In the genomic region with DNA sequence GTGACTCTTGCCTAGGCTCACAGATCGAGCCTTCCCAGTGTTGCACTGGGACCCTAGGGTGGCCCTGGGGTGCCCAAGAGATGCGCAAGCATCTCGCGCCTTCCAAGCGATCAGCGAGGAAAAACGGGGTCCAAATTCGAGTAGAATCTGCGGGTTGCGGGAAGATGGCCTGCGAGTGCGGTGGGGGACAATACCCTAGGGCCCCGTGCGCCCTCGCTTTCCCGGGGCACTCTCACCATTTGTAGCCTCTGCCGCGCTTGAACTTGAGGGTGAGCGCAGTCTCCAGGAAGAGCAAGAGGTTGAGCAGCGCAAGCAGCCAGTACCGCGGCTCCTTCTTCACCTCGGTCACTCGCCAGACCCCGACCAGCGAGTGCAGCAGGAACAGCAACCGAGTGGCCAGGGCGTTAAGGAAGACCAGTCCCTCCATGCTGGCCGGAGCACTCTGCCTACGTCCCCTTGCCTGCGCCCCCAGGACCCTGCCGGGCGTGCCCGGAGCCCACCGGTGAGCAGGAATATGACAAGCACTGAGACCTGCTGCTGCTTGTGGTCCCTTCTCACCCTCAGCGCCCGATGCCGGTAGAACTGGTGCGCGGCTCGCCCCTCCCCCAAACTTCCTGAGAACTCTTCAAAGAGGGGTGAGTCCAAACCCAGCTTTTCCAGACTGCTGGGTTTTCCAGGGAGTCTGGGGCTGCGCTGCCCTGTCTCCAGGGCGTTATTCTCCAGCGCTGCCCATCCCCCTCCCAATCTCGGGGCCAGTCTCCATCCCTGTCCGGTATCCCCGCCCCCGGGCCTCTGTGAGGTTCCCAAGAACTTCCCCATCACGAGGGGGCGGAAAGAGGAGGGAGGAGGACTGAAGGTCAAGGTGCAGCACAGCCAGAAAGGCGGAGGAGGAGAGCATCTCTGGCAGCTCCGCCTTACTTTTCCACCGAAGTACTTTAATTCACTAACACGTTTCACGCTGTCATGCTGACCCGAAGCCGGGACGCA, we compare ENCODE assay signal across 11 cellular contexts. TPM values are rescaled to one million over a fixed set of nuclear protein-coding genes. Genes with fewer than 3 reads are reported as not detected.
A peak's percentile ranks its signal among the peaks of the same experiment; 100 is the strongest.
DNase-seq lines count a peak whose midpoint lies in the region; ATAC-seq, FAIRE-seq and TF ChIP-seq lines count a peak whose summit lies in the region.
"Had no signal": no experiment of that assay in that cellular context is flagged by ENCODE, and none has a peak within 500 bp of the region (broad histone marks: within the 10 kb centered on the region; RNA-seq: fewer than 3 reads in every experiment).

A gene (minus strand): TSS at position 727 of the 987 bp plus-strand sequence. CDS start 300 bp downstream, at position 427.

- H3K27me3 ChIP-seq in mesendoderm (ENCODE audit: insufficient read depth, low read length, poor library complexity) (no peaks in the 10 kb centered on the region), upper lobe of left lung (no peaks in the 10 kb centered on the region)

- H3K36me3 ChIP-seq in mesendoderm (ENCODE audit: control insufficient read depth, insufficient read depth, low read length) (no peaks in the 10 kb centered on the region), upper lobe of left lung (no peaks in the 10 kb centered on the region)

- no peak within 1 kb of the TSS for H3K27ac Mint-ChIP-seq in activated T-cell treated with anti-CD3 and anti-CD28 coated beads, Interleukin-2, amount 50 U/mL, for 72 hours
- H3K27ac Mint-ChIP-seq: CD4-positive, CD25-positive, alpha-beta regulatory T cell had no signal

- no peak for TF ChIP-seq POLR2A in upper lobe of left lung (IDR thresholded peaks at IDR 0.05)

- H3K4ac ChIP-seq in mesendoderm (ENCODE audit: low read depth, low read length), result no peak within 1 kb of the TSS

- H3K23ac ChIP-seq in mesendoderm (ENCODE audit: low read length), result peak within 1 kb of the TSS; percentile 91

- H2BK120ac ChIP-seq in mesendoderm (ENCODE audit: low read depth, low read length), result no peak within 1 kb of the TSS

- H3K4me1 ChIP-seq in mesendoderm (ENCODE audit: control insufficient read depth, low read depth, low read length) (no peaks in the 10 kb centered on the region), upper lobe of left lung (peaks cover 15 to 29% (median 17%) of the 10 kb centered on the region in 4 donors)

- DNase-seq in activated T-cell treated with anti-CD3 and anti-CD28 coated beads, Interleukin-2, amount 50 U/mL, for 72 hours, result no peak
- DNase-seq in activated T-cell treated with anti-CD3 and anti-CD28 coated beads, Interleukin-2, amount 50 U/mL, for 1 hour, result no peak
- DNase-seq in mesendoderm (peak; percentile 72), upper lobe of left lung (peak in 1 of 2 donors; percentile 74), SIG-M5 treated with dmso at 0.1 percent for 504 hours (lab: John Stamatoyannopoulos, UW; ENCODE audit: unreplicated experiment) (no peak), NCI-H2171 treated with DMSO at 0.1 percent for 48 hours (lab: John Stamatoyannopoulos, UW) (no peak), NCI-H2107 (lab: John Stamatoyannopoulos, UW) (no peak)
- DNase-seq: CD4-positive, CD25-positive, alpha-beta regulatory T cell had no signal

- peaks cover 20% of the 10 kb centered on the region for H3K27me3 Mint-ChIP-seq in activated T-cell treated with anti-CD3 and anti-CD28 coated beads, Interleukin-2, amount 50 U/mL, for 72 hours (ENCODE audit: low read depth)

- no peak within 1 kb of the TSS for H3K27ac ChIP-seq in mesendoderm (ENCODE audit: low read depth, low read length)
- H3K27ac ChIP-seq in upper lobe of left lung, result peak within 1 kb of the TSS in 3 of 4 donors; percentile 57 to 72 (median 61)

- no peak within 1 kb of the TSS for H2AK5ac ChIP-seq in mesendoderm (ENCODE audit: low read length)

- H3K4me3 ChIP-seq in mesendoderm (ENCODE audit: low read length), result peak within 1 kb of the TSS; percentile 60
- peak within 1 kb of the TSS; percentile 12 to 57 (median 54) for H3K4me3 ChIP-seq in upper lobe of left lung

- no peak for TF ChIP-seq CTCF in upper lobe of left lung (IDR thresholded peaks at IDR 0.05)

- peak within 1 kb of the TSS; percentile 60 for H3K9ac ChIP-seq in mesendoderm (ENCODE audit: low read length)

- H3K9me3 Mint-ChIP-seq in activated T-cell treated with anti-CD3 and anti-CD28 coated beads, Interleukin-2, amount 50 U/mL, for 72 hours, result no peaks in the 10 kb centered on the region
- H3K9me3 Mint-ChIP-seq: CD4-positive, CD25-positive, alpha-beta regulatory T cell had no signal

- H3K9me3 ChIP-seq in upper lobe of left lung, result no peaks in the 10 kb centered on the region

- peak within 1 kb of the TSS; percentile 97 for H3K4me2 ChIP-seq in mesendoderm (ENCODE audit: low read length)

- H3K18ac ChIP-seq in mesendoderm (ENCODE audit: low read length), result no peak within 1 kb of the TSS

- FAIRE-seq in endometrium (lab: Jason Lieb, UNC), result peak; percentile 70
- FAIRE-seq: islet of Langerhans had no signal

- no peaks in the 10 kb centered on the region for H3K36me3 Mint-ChIP-seq in activated T-cell treated with anti-CD3 and anti-CD28 coated beads, Interleukin-2, amount 50 U/mL, for 72 hours (ENCODE audit: insufficient read depth in 2 of 2)
- H3K36me3 Mint-ChIP-seq: CD4-positive, CD25-positive, alpha-beta regulatory T cell had no signal

- H3K4me1 Mint-ChIP-seq in activated T-cell treated with anti-CD3 and anti-CD28 coated beads, Interleukin-2, amount 50 U/mL, for 72 hours (ENCODE audit: low read depth), result no peaks in the 10 kb centered on the region

- ATAC-seq in activated T-cell treated with anti-CD3 and anti-CD28 coated beads, Interleukin-2, amount 50 U/mL, for 72 hours (replicated peaks in 1 of 2), result no peak
- ATAC-seq in upper lobe of left lung (ENCODE audit: low FRiP score in 2 of 2), result peak; percentile 49 to 68

- H2BK5ac ChIP-seq in mesendoderm (ENCODE audit: low read length), result no peak within 1 kb of the TSS

- H3K4me3 Mint-ChIP-seq in activated T-cell treated with anti-CD3 and anti-CD28 coated beads, Interleukin-2, amount 50 U/mL, for 72 hours, result peak within 1 kb of the TSS; percentile 55 to 63

- no peak within 1 kb of the TSS for H4K8ac ChIP-seq in mesendoderm (ENCODE audit: low read depth, low read length)

- H2BK15ac ChIP-seq in mesendoderm (replicated peaks; ENCODE audit: low read depth), result no peak within 1 kb of the TSS

- H3K56ac ChIP-seq in mesendoderm (ENCODE audit: low read length), result peak within 1 kb of the TSS; percentile 76

- no CpG with 5 or more reads among the region's 58 CpGs for WGBS in mesendoderm (ENCODE audit: extremely low coverage, insufficient coverage, low lambda C conversion rate)
- 2 to 5% methylated on average over 24 to 36 of the region's 58 CpGs for WGBS in upper lobe of left lung, 2 donors

- TF ChIP-seq EP300 in upper lobe of left lung (IDR thresholded peaks at IDR 0.05), result no peak

- H3K79me1 ChIP-seq in mesendoderm (ENCODE audit: low read length), result no peaks in the 10 kb centered on the region

- H4K5ac ChIP-seq in mesendoderm (ENCODE audit: low read length), result no peak within 1 kb of the TSS

- no peaks in the 10 kb centered on the region for H3K79me2 ChIP-seq in mesendoderm (ENCODE audit: control insufficient read depth, insufficient read depth, low read length)

RNA-seq across cellular contexts. Expression of the gene that starts here (rescaled TPM):
- total RNA-seq in activated T-cell treated with anti-CD3 and anti-CD28 coated beads, Interleukin-2, amount 50 U/mL, for 72 hours, result not detected
- polyA plus RNA-seq in mesendoderm (2013, experiment 1 of 2), result 0.17 TPM
- 0.04 TPM for polyA plus RNA-seq in mesendoderm (2013, experiment 2 of 2)
- total RNA-seq in upper lobe of left lung, result 1 to 10 TPM in 2 of 6 donors, under 1 TPM in 3, not detected in 1; 0.30 to 2.0 (median 0.77) TPM
- total RNA-seq: CD4-positive, CD25-positive, alpha-beta regulatory T cell; NCI-H460 had no signal
- polyA plus RNA-seq: CD4-positive, CD25-positive, alpha-beta regulatory T cell had no signal

Comparison
In these comparisons a context has a peak if more than half of its experiments do, and no peak if none do; other contexts are left out.
1. ATAC-seq: peak in upper lobe of left lung (2 of 2); none in activated T-cell treated with anti-CD3 and anti-CD28 coated beads, Interleukin-2, amount 50 U/mL, for 72 hours (0 of 2).